ENCODE assay signal across 16 cellular contexts in the genomic region with DNA sequence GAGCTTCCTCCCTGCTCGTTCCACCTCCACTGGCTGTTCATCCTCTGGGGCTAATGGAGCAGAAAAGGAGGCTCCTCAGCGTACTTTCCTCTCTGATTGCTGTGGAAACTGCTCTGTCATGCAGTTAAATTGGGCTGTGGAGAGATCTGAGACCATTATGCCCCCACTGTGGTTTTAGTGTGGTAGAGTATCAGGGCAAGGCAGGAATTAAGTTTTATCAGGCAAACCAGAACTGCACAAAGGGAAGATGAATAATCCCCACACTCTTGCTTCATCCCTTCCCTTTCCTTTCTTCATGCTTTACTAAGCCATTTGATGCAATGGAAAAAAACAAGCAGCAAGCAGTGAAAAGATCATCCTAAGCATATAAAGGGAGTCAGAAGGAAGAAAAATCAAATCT. TPM values are rescaled to one million over a fixed set of nuclear protein-coding genes. Genes with fewer than 3 reads are reported as not detected.
A peak's percentile ranks its signal among the peaks of the same experiment; 100 is the strongest.
DNase-seq lines count a peak whose midpoint lies in the region; ATAC-seq and TF ChIP-seq lines count a peak whose summit lies in the region.
"Had no signal": no experiment of that assay in that cellular context is flagged by ENCODE, and none has a peak within 500 bp of the region (broad histone marks: within the 10 kb centered on the region; RNA-seq: fewer than 3 reads in every experiment).

No MANE protein-coding gene starts in this region.

- no peaks in the 10 kb centered on the region for H3K79me1 ChIP-seq in trophoblast cell (ENCODE audit: low read length)

- no peak overlapping the region for H3K27ac Mint-ChIP-seq in activated CD8-positive, alpha-beta memory T cell treated with anti-CD3 and anti-CD28 coated beads, Interleukin-2, amount 10 ng/mL, durations not matched to agents 7 days and 5 days

- no peak overlapping the region for H3K14ac ChIP-seq in trophoblast cell (ENCODE audit: low read length)

- no peak overlapping the region for H2BK120ac ChIP-seq in trophoblast cell (ENCODE audit: insufficient read depth, low read length, poor library complexity)

- no peak overlapping the region for H3K23ac ChIP-seq in trophoblast cell (ENCODE audit: low read length)

- no peak overlapping the region for H4K12ac ChIP-seq in trophoblast cell (ENCODE audit: low read depth, low read length)

- no peaks in the 10 kb centered on the region for H3K27me3 ChIP-seq in trophoblast cell (ENCODE audit: insufficient read depth, low read length)
- H3K27me3 ChIP-seq: colonic mucosa, uterus had no signal

- H3K18ac ChIP-seq in trophoblast cell (ENCODE audit: low read length) = no peak overlapping the region

- no peak overlapping the region for H3K4ac ChIP-seq in trophoblast cell (ENCODE audit: low read depth, low read length)

- no peaks in the 10 kb centered on the region for H3K36me3 ChIP-seq in trophoblast cell (ENCODE audit: control insufficient read depth in 1 of 2, insufficient read depth in 2 of 2, low read length in 2 of 2)
- H3K36me3 ChIP-seq: colonic mucosa, left ventricle myocardium inferior, uterus had no signal

- TF ChIP-seq CTCF in fibroblast of pulmonary artery (IDR thresholded peaks at IDR 0.05; ENCODE audit: low read length, missing control alignments) = no peak

- no peak for ATAC-seq in activated CD8-positive, alpha-beta memory T cell treated with anti-CD3 and anti-CD28 coated beads, Interleukin-2, amount 10 ng/mL, durations not matched to agents 7 days and 5 days

- DNase-seq in AG08395 (ENCODE audit: low spot score) (peak; percentile 9), SKM-1 treated with dmso at 0.1 percent for 144 hours (lab: John Stamatoyannopoulos, UW; ENCODE audit: unreplicated experiment) (peak; percentile 40), fibroblast of pulmonary artery (ENCODE audit: low read depth) (peak; percentile 68), cerebellum (ENCODE audit: low spot score) (no peak), trophoblast cell (no peak), ecto neural progenitor cell (ENCODE audit: low spot score) (no peak)
- peak; percentile 42 for DNase-seq in Jurkat, Clone E6-1 (ENCODE audit: low read depth, low spot score)
- DNase-seq in activated CD8-positive, alpha-beta memory T cell treated with anti-CD3 and anti-CD28 coated beads, Interleukin-2, amount 10 ng/mL, durations not matched to agents 7 days and 5 days = no peak
- DNase-seq: activated CD4-positive, alpha-beta T cell treated with anti-CD3 and anti-CD28 coated beads, Interleukin-2, amount 50 U/mL, for 1 hour; activated gamma-delta T cell treated with Interleukin-2 at 50 U/mL for 16 hours; colonic mucosa; left ventricle myocardium inferior; NCI-H1105 treated with DMSO at 0.1 percent for 48 hours; NCI-H524 treated with DMSO at 0.1 percent for 48 hours; nucleus accumbens; uterus had no signal

- CTCF ChIA-PET in activated CD8-positive, alpha-beta memory T cell treated with anti-CD3 and anti-CD28 coated beads, Interleukin-2, amount 10 ng/mL, durations not matched to agents 7 days and 5 days (lab: Charles Lee) = no interaction called here

- no peaks in the 10 kb centered on the region for H3K27me3 Mint-ChIP-seq in activated CD8-positive, alpha-beta memory T cell treated with anti-CD3 and anti-CD28 coated beads, Interleukin-2, amount 10 ng/mL, durations not matched to agents 7 days and 5 days

- H2BK5ac ChIP-seq in trophoblast cell (ENCODE audit: low read depth, low read length, poor library complexity) = no peak overlapping the region

- H4K8ac ChIP-seq in trophoblast cell (ENCODE audit: low read depth, low read length) = no peak overlapping the region

- no peak overlapping the region for H2BK12ac ChIP-seq in trophoblast cell (ENCODE audit: low read length)

- no peak overlapping the region for H3K4me3 ChIP-seq in Jurkat, Clone E6-1 (ENCODE audit: low read length)
- H3K4me3 ChIP-seq in fibroblast of pulmonary artery (replicated peaks; ENCODE audit: low read depth, low read length) (no peak overlapping the region), trophoblast cell (ENCODE audit: low read depth, low read length) (no peak overlapping the region)
- H3K4me3 ChIP-seq: colonic mucosa, left ventricle myocardium inferior, uterus had no signal

- no peaks in the 10 kb centered on the region for H3K9me3 Mint-ChIP-seq in activated CD8-positive, alpha-beta memory T cell treated with anti-CD3 and anti-CD28 coated beads, Interleukin-2, amount 10 ng/mL, durations not matched to agents 7 days and 5 days (ENCODE audit: low read depth)

- H3K4me2 ChIP-seq in trophoblast cell (ENCODE audit: low read length) = no peak overlapping the region

- H3K36me3 Mint-ChIP-seq in activated CD8-positive, alpha-beta memory T cell treated with anti-CD3 and anti-CD28 coated beads, Interleukin-2, amount 10 ng/mL, durations not matched to agents 7 days and 5 days = no peaks in the 10 kb centered on the region

- H2AFZ ChIP-seq in trophoblast cell (ENCODE audit: insufficient read depth, low read length, poor library complexity) = no peak overlapping the region

- no peak overlapping the region for H3K9ac ChIP-seq in trophoblast cell (ENCODE audit: low read length)

- H2AK5ac ChIP-seq in trophoblast cell (ENCODE audit: low read length) = no peak overlapping the region

- H3K4me3 Mint-ChIP-seq in activated CD8-positive, alpha-beta memory T cell treated with anti-CD3 and anti-CD28 coated beads, Interleukin-2, amount 10 ng/mL, durations not matched to agents 7 days and 5 days = no peak overlapping the region

- no peaks in the 10 kb centered on the region for H3K79me2 ChIP-seq in trophoblast cell (ENCODE audit: control insufficient read depth, insufficient read depth, low read length, poor library complexity)

- no peaks in the 10 kb centered on the region for H3K4me1 Mint-ChIP-seq in activated CD8-positive, alpha-beta memory T cell treated with anti-CD3 and anti-CD28 coated beads, Interleukin-2, amount 10 ng/mL, durations not matched to agents 7 days and 5 days

- no peak overlapping the region for H3K27ac ChIP-seq in trophoblast cell (ENCODE audit: low read depth, low read length)
- H3K27ac ChIP-seq: colonic mucosa, left ventricle myocardium inferior, uterus had no signal

- H4K91ac ChIP-seq in trophoblast cell (ENCODE audit: low read depth, low read length) = no peak overlapping the region

- H3K4me1 ChIP-seq in trophoblast cell (ENCODE audit: control insufficient read depth in 1 of 2, insufficient read depth in 2 of 2, low read length in 2 of 2) = no peaks in the 10 kb centered on the region
- H3K4me1 ChIP-seq: colonic mucosa, left ventricle myocardium inferior, uterus had no signal

- H3K9me3 ChIP-seq in trophoblast cell (ENCODE audit: insufficient read depth, low read depth, low read length) = no peaks in the 10 kb centered on the region
- H3K9me3 ChIP-seq: colonic mucosa, left ventricle myocardium inferior, uterus had no signal

- WGBS in trophoblast cell (ENCODE audit: extremely low coverage, insufficient coverage, insufficient read length) = no CpG with 5 or more reads among the region's 2 CpGs

RNA-seq across cellular contexts. Expression of a gene that starts 11.9 kb away (rescaled TPM):
- not detected for polyA plus RNA-seq in Jurkat, Clone E6-1 (2012; ENCODE audit: insufficient read depth, insufficient read length)
- 4.0 TPM for total RNA-seq in cerebellum
- 12.2 and 14.4 TPM in 2 replicates for polyA plus RNA-seq in trophoblast cell (2013)
- total RNA-seq in activated CD8-positive, alpha-beta memory T cell treated with anti-CD3 and anti-CD28 coated beads, Interleukin-2, amount 10 ng/mL, durations not matched to agents 7 days and 5 days = under 1 TPM; 0.14 to 0.20 TPM

Comparison
In these comparisons a context has a peak if more than half of its experiments do, and no peak if none do; other contexts are left out.
1. DNase-seq: peak in AG08395 (single experiment), Jurkat, Clone E6-1 (single experiment), SKM-1 treated with dmso at 0.1 percent for 144 hours (single experiment) and fibroblast of pulmonary artery (single experiment); none in cerebellum (single experiment), trophoblast cell (0 of 2), ecto neural progenitor cell (single experiment) and activated CD8-positive, alpha-beta memory T cell treated with anti-CD3 and anti-CD28 coated beads, Interleukin-2, amount 10 ng/mL, durations not matched to agents 7 days and 5 days (single experiment).